In genomic region chr10:69631566-69631965, GRCh38 we compare ENCODE assay signal across 1 cellular context.
TF ChIP-seq lines count a peak whose summit lies in the region.

No MANE protein-coding gene starts in this region.

TF ChIP-seq in neural cell, 6 proteins besides CTCF, POLR2A, EP300 and RAD21:
- TF ChIP-seq TAF1 (IDR thresholded peaks at IDR 0.05; ENCODE audit: low read depth) (no peak), REST (IDR thresholded peaks at IDR 0.05; ENCODE audit: borderline replicate concordance) (no peak), POLR2AphosphoS5 (IDR thresholded peaks at IDR 0.05) (no peak), SMC3 (conservative IDR thresholded peaks at IDR 0.05; ENCODE audit: poor library complexity) (no peak), MXI1 (conservative IDR thresholded peaks at IDR 0.05; ENCODE audit: poor library complexity, severe bottlenecking) (no peak)
TF ChIP-seq in neural cell: peak in this region for 0.
